Comparison of ENCODE assay signal across 8 cellular contexts in the genomic region with DNA sequence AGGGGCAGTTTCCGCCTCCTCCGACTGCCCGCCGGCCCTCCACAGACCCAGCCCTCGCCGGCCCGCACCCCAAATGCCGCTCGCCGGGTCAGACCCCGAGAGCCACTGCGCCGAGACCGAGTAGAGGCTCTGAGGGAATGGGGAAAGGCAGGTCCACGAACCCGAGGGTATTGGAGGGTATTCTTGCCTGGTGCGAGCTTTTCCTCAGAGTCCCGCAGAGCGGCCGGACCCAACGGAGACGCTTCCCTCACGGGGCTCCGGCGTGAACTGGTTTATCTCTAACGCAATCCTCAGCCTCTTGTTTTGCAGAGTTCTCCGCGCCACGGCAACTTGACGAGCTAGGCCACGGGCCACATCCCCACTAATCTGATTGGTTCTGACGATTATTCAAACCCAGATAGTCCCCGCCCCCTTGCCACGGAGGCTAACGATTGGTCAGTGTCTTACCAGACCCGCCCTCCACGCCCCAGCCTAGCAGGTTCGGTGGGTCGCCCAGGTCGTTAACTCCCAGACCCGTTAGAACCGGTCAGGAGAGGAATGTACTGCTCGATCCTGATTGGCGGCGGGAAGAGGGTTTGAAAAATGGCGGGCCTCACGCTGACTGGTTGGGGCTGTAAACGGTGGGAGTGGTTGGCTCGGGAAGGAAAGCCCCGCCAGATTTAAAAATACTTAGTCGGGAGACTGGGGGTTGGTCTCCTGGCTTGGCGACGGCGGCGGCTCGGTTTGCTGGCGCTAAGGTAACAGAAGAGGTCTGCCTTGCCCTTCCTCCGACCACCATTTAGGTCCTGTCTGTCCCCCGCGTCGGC. TPM values are rescaled to one million over a fixed set of nuclear protein-coding genes. Genes with fewer than 3 reads are reported as not detected.
DNase-seq lines count a peak whose midpoint lies in the region; ATAC-seq and TF ChIP-seq lines count a peak whose summit lies in the region.

TSS of gene HMGB2 (minus strand) at position 274 of the 806 bp plus-strand sequence. CDS start 709 bp downstream, outside the sequence.

- H3K9me3 ChIP-seq in heart right ventricle, result no peaks in the 10 kb centered on the region
- H3K9me3 ChIP-seq in upper lobe of left lung, result no peaks in the 10 kb centered on the region

- ATAC-seq in HG02884 (IDR thresholded peaks at IDR 0.05; ENCODE audit: unreplicated experiment) (peak; percentile 89), heart right ventricle (peak; percentile 97 to 100 (median 98)), upper lobe of left lung (ENCODE audit: low FRiP score in 2 of 2) (peak; percentile 98 to 100)

- no peaks in the 10 kb centered on the region for H3K27me3 ChIP-seq in heart right ventricle
- no peaks in the 10 kb centered on the region for H3K27me3 ChIP-seq in upper lobe of left lung

- peaks cover 0 to 37% (median 12%) of the 10 kb centered on the region in 9 donors for H3K36me3 ChIP-seq in heart right ventricle
- peaks cover 0 to 28% (median 1%) of the 10 kb centered on the region in 4 donors for H3K36me3 ChIP-seq in upper lobe of left lung

- TF ChIP-seq EP300 in upper lobe of left lung (IDR thresholded peaks at IDR 0.05), result peak in 1 of 4 donors; percentile 64

- peak; percentile 99 for DNase-seq in GM13977 (ENCODE audit: low spot score)
- DNase-seq in NCI-H1694 (lab: John Stamatoyannopoulos, UW), result peak; percentile 98
- peak; percentile 100 for DNase-seq in amniotic stem cell (lab: John Stamatoyannopoulos, UW)
- DNase-seq in heart right ventricle, result peak; percentile 99 to 100
- peak; percentile 99 to 100 (median 100) for DNase-seq in posterior cingulate gyrus
- DNase-seq in upper lobe of left lung, result peak; percentile 90 to 100

- no peaks in the 10 kb centered on the region for H3K9me3 Mint-ChIP-seq in T-helper 1 cell treated with Interleukin-12 subunit alpha and Interleukin-12 subunit beta and Interleukin-4 antibody, amounts not matched to agents 30 μg/mL and 1 μg/mL, for 36 hours

- H3K27ac ChIP-seq in heart right ventricle, result peak within 1 kb of the TSS; percentile 92 to 100 (median 98)
- H3K27ac ChIP-seq in upper lobe of left lung, result peak within 1 kb of the TSS; percentile 94 to 100 (median 98)

- H3K27me3 Mint-ChIP-seq in T-helper 1 cell treated with Interleukin-12 subunit alpha and Interleukin-12 subunit beta and Interleukin-4 antibody, amounts not matched to agents 30 μg/mL and 1 μg/mL, for 36 hours (ENCODE audit: low read depth), result no peaks in the 10 kb centered on the region

- H3K4me1 Mint-ChIP-seq in T-helper 1 cell treated with Interleukin-12 subunit alpha and Interleukin-12 subunit beta and Interleukin-4 antibody, amounts not matched to agents 30 μg/mL and 1 μg/mL, for 36 hours (ENCODE audit: low read depth), result peaks cover 48% of the 10 kb centered on the region

- TF ChIP-seq POLR2A in upper lobe of left lung (IDR thresholded peaks at IDR 0.05), result peak in 3 of 4 donors; percentile 95 to 99 (median 98)

- TF ChIP-seq CTCF in GM13977 (IDR thresholded peaks at IDR 0.05; ENCODE audit: extremely low read depth, insufficient read depth, missing control alignments) (no peak), heart right ventricle (IDR thresholded peaks at IDR 0.05) (no peak), upper lobe of left lung (IDR thresholded peaks at IDR 0.05) (no peak)

- peak within 1 kb of the TSS; percentile 98 for H3K27ac Mint-ChIP-seq in T-helper 1 cell treated with Interleukin-12 subunit alpha and Interleukin-12 subunit beta and Interleukin-4 antibody, amounts not matched to agents 30 μg/mL and 1 μg/mL, for 36 hours

- peaks cover 35% of the 10 kb centered on the region for H3K36me3 Mint-ChIP-seq in T-helper 1 cell treated with Interleukin-12 subunit alpha and Interleukin-12 subunit beta and Interleukin-4 antibody, amounts not matched to agents 30 μg/mL and 1 μg/mL, for 36 hours (ENCODE audit: low read depth)

- H3K4me3 ChIP-seq in heart right ventricle (peak within 1 kb of the TSS; percentile 69 to 100 (median 92)), upper lobe of left lung (peak within 1 kb of the TSS; percentile 91 to 93 (median 92))

- peaks cover 12 to 40% (median 26%) of the 10 kb centered on the region in 9 donors for H3K4me1 ChIP-seq in heart right ventricle
- H3K4me1 ChIP-seq in upper lobe of left lung, result peaks cover 11 to 23% (median 20%) of the 10 kb centered on the region in 4 donors

- WGBS in heart right ventricle, 2 donors, result 0% methylated on average over 61 of the region's 61 CpGs
- 0% methylated on average over 17 to 61 of the region's 61 CpGs for WGBS in upper lobe of left lung, 2 donors

- intact Hi-C loops in heart right ventricle (cut with DNase I), result loop anchor here in 8 of 10 donors (1.0 to 5.0 kb wide), 5 partner anchors 35 to 39 kb away; partner anchors contain the start of gene SAP30 (in 5 of the 8)
- intact Hi-C loops in posterior cingulate gyrus (cut with DNase I), result loop anchor here (1.0 kb wide), 1 partner anchor 36 kb away; the partner anchor contains the start of gene SAP30

- in situ Hi-C loops in GM13977 (cut with MboI; ENCODE audit: low pct_unique_long_range_greater_than_20kb, low sequenced_read_pairs, unreplicated experiment), result no loop called here

- peak within 1 kb of the TSS; percentile 94 for H3K4me3 Mint-ChIP-seq in T-helper 1 cell treated with Interleukin-12 subunit alpha and Interleukin-12 subunit beta and Interleukin-4 antibody, amounts not matched to agents 30 μg/mL and 1 μg/mL, for 36 hours

RNA-seq across cellular contexts. Expression of gene HMGB2, which starts in this region (rescaled TPM):
- 10 to 100 TPM; 27.3 to 82.6 (median 49.8) TPM for total RNA-seq in heart right ventricle
- polyA plus RNA-seq in heart right ventricle, result 10 to 100 TPM; 46.9 to 97.6 TPM
- 10 to 100 TPM; 37.5 to 72.7 (median 54.8) TPM for total RNA-seq in upper lobe of left lung

Comparison
In these comparisons a context has a peak if more than half of its experiments do, and no peak if none do; other contexts are left out.
1. Peak in every context shown above with its lines: DNase-seq, ATAC-seq, H3K4me3 ChIP-seq and H3K27ac ChIP-seq.